Comparison of ENCODE assay signal across 8 cellular contexts in genomic region chr10:72625608-72626443, GRCh38. TPM values are rescaled to one million over a fixed set of nuclear protein-coding genes. Genes with fewer than 3 reads are reported as not detected.
DNase-seq lines count a peak whose midpoint lies in the region; ATAC-seq and TF ChIP-seq lines count a peak whose summit lies in the region.

A gene with protein sequence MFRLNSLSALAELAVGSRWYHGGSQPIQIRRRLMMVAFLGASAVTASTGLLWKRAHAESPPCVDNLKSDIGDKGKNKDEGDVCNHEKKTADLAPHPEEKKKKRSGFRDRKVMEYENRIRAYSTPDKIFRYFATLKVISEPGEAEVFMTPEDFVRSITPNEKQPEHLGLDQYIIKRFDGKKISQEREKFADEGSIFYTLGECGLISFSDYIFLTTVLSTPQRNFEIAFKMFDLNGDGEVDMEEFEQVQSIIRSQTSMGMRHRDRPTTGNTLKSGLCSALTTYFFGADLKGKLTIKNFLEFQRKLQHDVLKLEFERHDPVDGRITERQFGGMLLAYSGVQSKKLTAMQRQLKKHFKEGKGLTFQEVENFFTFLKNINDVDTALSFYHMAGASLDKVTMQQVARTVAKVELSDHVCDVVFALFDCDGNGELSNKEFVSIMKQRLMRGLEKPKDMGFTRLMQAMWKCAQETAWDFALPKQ (minus strand): TSS chr10:72626079. CDS start chr10:72566793, 59,286 bp downstream.

- peaks cover 3% of the 10 kb centered on the region for H3K9me3 ChIP-seq in BE2C

- peaks cover 7% of the 10 kb centered on the region for H3K4me1 Mint-ChIP-seq in activated CD4-positive, alpha-beta T cell treated with anti-CD3 and anti-CD28 coated beads, Interleukin-2, amount 10 ng/mL, durations not matched to agents 24 days and 14 days

- H3K36me3 Mint-ChIP-seq in activated CD4-positive, alpha-beta T cell treated with anti-CD3 and anti-CD28 coated beads, Interleukin-2, amount 10 ng/mL, durations not matched to agents 24 days and 14 days (ENCODE audit: low read depth), result peaks cover 2% of the 10 kb centered on the region

- no peaks in the 10 kb centered on the region for H3K27me3 ChIP-seq in BE2C

- no peaks in the 10 kb centered on the region for H3K27me3 Mint-ChIP-seq in activated CD4-positive, alpha-beta T cell treated with anti-CD3 and anti-CD28 coated beads, Interleukin-2, amount 10 ng/mL, durations not matched to agents 24 days and 14 days

- TF ChIP-seq CTCF in BE2C (IDR thresholded peaks at IDR 0.05; ENCODE audit: low read depth, low read length), result no peak
- TF ChIP-seq CTCF in coronary artery (IDR thresholded peaks at IDR 0.05), result no peak

- H3K4me3 ChIP-seq in BE2C (ENCODE audit: low read depth, low read length) (peak within 1 kb of the TSS; percentile 99), coronary artery (peak within 1 kb of the TSS; percentile 79)

- no peaks in the 10 kb centered on the region for H3K36me3 ChIP-seq in BE2C

- peak; percentile 96 for DNase-seq in BE2C
- peak; percentile 80 for DNase-seq in GM19240 (ENCODE audit: insufficient read length, low spot score)
- peak; percentile 79 for DNase-seq in NCI-H526 treated with DMSO at 0.1 percent for 48 hours (lab: John Stamatoyannopoulos, UW)
- DNase-seq in activated CD4-positive, alpha-beta T cell treated with anti-CD3 and anti-CD28 coated beads, Interleukin-2, amount 10 ng/mL, durations not matched to agents 24 days and 14 days, result peak; percentile 98
- DNase-seq in coronary artery (ENCODE audit: low spot score), result peak; percentile 96
- DNase-seq in left colon, result peak; percentile 97
- peak; percentile 95 for DNase-seq in stimulated activated CD4-positive, alpha-beta T cell treated with anti-CD3 and anti-CD28 coated beads, Interleukin-1b, Interleukin-23, amount 100 ng/mL, for 48 hours

- no peaks in the 10 kb centered on the region for H3K9me3 Mint-ChIP-seq in activated CD4-positive, alpha-beta T cell treated with anti-CD3 and anti-CD28 coated beads, Interleukin-2, amount 10 ng/mL, durations not matched to agents 24 days and 14 days

- intact Hi-C loops in activated CD4-positive, alpha-beta T cell treated with anti-CD3 and anti-CD28 coated beads, Interleukin-2, amount 10 ng/mL, durations not matched to agents 24 days and 14 days (cut with micrococcal nuclease), result loop anchor here (1.0 to 10.0 kb wide), 6 partner anchors 63 to 774 kb away; partner anchors contain the start of genes DNAJC9, ECD, FAM149B1 and MCU
- intact Hi-C loops in left colon (cut with DNase I, micrococcal nuclease), result no loop called here

- peak within 1 kb of the TSS; percentile 94 for H3K4me3 Mint-ChIP-seq in activated CD4-positive, alpha-beta T cell treated with anti-CD3 and anti-CD28 coated beads, Interleukin-2, amount 10 ng/mL, durations not matched to agents 24 days and 14 days

- ATAC-seq in HG03460 (IDR thresholded peaks at IDR 0.05; ENCODE audit: unreplicated experiment), result peak; percentile 99
- peak; percentile 100 for ATAC-seq in left colon

- peaks cover 4% of the 10 kb centered on the region; the same call in 1 of the 2 replicates for H3K4me1 ChIP-seq in BE2C

- H3K27ac Mint-ChIP-seq in activated CD4-positive, alpha-beta T cell treated with anti-CD3 and anti-CD28 coated beads, Interleukin-2, amount 10 ng/mL, durations not matched to agents 24 days and 14 days, result peak within 1 kb of the TSS; percentile 96

- H3K27ac ChIP-seq in coronary artery, result peak within 1 kb of the TSS; percentile 87 to 88

RNA-seq across cellular contexts. Expression of the gene that starts here (rescaled TPM):
- 34.4 TPM for polyA plus RNA-seq in BE2C (2012; ENCODE audit: insufficient read depth, insufficient read length, low read depth)
- total RNA-seq in activated CD4-positive, alpha-beta T cell treated with anti-CD3 and anti-CD28 coated beads, Interleukin-2, amount 10 ng/mL, durations not matched to agents 24 days and 14 days, result 36.1 and 40.7 TPM in 2 replicates
- total RNA-seq in left colon, result 10 to 100 TPM; 48.9 to 54.1 TPM

Comparison
In these comparisons a context has a peak if more than half of its experiments do, and no peak if none do; other contexts are left out.
1. Peak in every context shown above with its lines: DNase-seq, ATAC-seq, H3K4me3 ChIP-seq and H3K27ac ChIP-seq.